18 cellular contexts compared by ENCODE assay signal in the genomic region with DNA sequence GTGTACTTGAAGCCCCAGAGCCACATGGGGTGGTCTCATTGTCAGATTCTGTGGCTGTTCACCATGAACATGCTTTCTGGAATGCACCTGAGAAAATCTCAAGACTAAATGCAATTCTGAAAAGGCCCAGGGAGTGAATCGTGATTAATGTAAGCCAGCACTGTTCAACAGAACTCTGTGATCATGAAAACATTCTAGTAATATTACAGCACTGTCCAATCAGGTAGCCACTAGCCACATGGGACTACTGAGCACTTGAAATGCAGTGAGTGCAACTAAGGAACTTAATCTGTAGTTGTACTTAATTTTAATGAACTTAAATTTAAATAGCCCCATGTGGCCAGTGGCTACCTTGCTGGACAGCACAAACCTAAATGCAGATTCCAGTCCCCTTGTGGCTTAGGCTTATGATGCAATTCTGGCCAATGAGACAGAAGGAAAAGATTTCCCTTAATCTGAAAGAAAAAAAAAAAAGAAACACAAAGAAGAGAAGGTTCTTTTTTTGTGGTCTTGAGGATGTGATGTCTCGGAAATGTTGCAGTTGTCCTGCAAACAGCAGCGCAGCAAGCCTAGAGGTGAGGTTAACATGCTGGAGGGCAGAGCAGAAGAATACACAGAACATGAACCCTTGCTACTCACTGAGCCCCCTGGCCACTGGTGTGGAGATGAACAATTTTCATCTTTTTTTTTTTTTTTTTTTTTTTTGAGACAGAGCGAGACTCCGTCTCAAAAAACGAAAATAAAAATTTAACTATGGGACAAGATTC. TPM values are rescaled to one million over a fixed set of nuclear protein-coding genes. Genes with fewer than 3 reads are reported as not detected.
A peak's percentile ranks its signal among the peaks of the same experiment; 100 is the strongest.
DNase-seq lines count a peak whose midpoint lies in the region; ATAC-seq and TF ChIP-seq lines count a peak whose summit lies in the region.
"Had no signal": no experiment of that assay in that cellular context is flagged by ENCODE, and none has a peak within 500 bp of the region (broad histone marks: within the 10 kb centered on the region; RNA-seq: fewer than 3 reads in every experiment).

No MANE protein-coding gene starts in this region.

- H3K27ac ChIP-seq in HL-60 (replicated peaks) (0 out of 2 replicates have a peak overlapping the region, but pooled peaks have one; percentile 20), gastrocnemius medialis (peak overlapping the region in 3 of 4 donors; percentile 35 to 63 (median 53))

- no peaks in the 10 kb centered on the region for H3K9me3 ChIP-seq in gastrocnemius medialis

- no peak for TF ChIP-seq POLR2A in gastrocnemius medialis (IDR thresholded peaks at IDR 0.05)

- H3K36me3 Mint-ChIP-seq in activated T-cell treated with anti-CD3 and anti-CD28 coated beads, Interleukin-2, amount 50 U/mL, for 72 hours (ENCODE audit: insufficient read depth in 2 of 2) = peaks cover 5 to 11% of the 10 kb centered on the region in 2 donors

- TF ChIP-seq CTCF in HL-60 (IDR thresholded peaks at IDR 0.05; ENCODE audit: insufficient read depth, low read length) (no peak), gastrocnemius medialis (IDR thresholded peaks at IDR 0.05 in 4 of 5, conservative IDR thresholded peaks at IDR 0.05 in 1 of 5) (no peak)

- H3K4me1 ChIP-seq in gastrocnemius medialis = peaks cover 48 to 56% of the 10 kb centered on the region in 2 donors

- peak; percentile 65 to 69 for ATAC-seq in activated T-cell treated with anti-CD3 and anti-CD28 coated beads, Interleukin-2, amount 50 U/mL, for 72 hours (replicated peaks in 1 of 2)
- ATAC-seq in gastrocnemius medialis (no peak), GM21390 (IDR thresholded peaks at IDR 0.05; ENCODE audit: unreplicated experiment) (no peak)

- peaks cover 54% of the 10 kb centered on the region for H3K4me1 Mint-ChIP-seq in activated T-cell treated with anti-CD3 and anti-CD28 coated beads, Interleukin-2, amount 50 U/mL, for 72 hours (ENCODE audit: low read depth)

- H3K27ac Mint-ChIP-seq in activated T-cell treated with anti-CD3 and anti-CD28 coated beads, Interleukin-2, amount 50 U/mL, for 72 hours = peak overlapping the region; percentile 60

- H3K9me3 Mint-ChIP-seq in activated T-cell treated with anti-CD3 and anti-CD28 coated beads, Interleukin-2, amount 50 U/mL, for 72 hours = peaks cover 2 to 4% of the 10 kb centered on the region in 2 donors
- H3K9me3 Mint-ChIP-seq: IgD-negative memory B cell had no signal

- H3K4me3 Mint-ChIP-seq in activated T-cell treated with anti-CD3 and anti-CD28 coated beads, Interleukin-2, amount 50 U/mL, for 72 hours = peak overlapping the region in 1 of 2 donors; percentile 55

- H3K4me3 ChIP-seq in HL-60 (replicated peaks; ENCODE audit: insufficient read depth, low read length) (no peak overlapping the region), gastrocnemius medialis (no peak overlapping the region)

- intact Hi-C loops in gastrocnemius medialis (cut with DNase I; ENCODE audit: low total_unique reads) = loop anchor here (10.0 kb wide), 1 partner anchor 271 kb away; a partner anchor contains a TSS

- in situ Hi-C loops in gastrocnemius medialis (cut with MboI; ENCODE audit: low sequenced_read_pairs in 4 of 4) = no loop called here

- peak in 1 of 2 donors; percentile 17 for DNase-seq in activated T-cell treated with anti-CD3 and anti-CD28 coated beads, Interleukin-2, amount 50 U/mL, for 72 hours
- DNase-seq in activated T-cell treated with anti-CD3 and anti-CD28 coated beads, Interleukin-2, amount 50 U/mL, for 1 hour = no peak
- peak in 1 of 2 experiments; percentile 45 for DNase-seq in HL-60 (ENCODE audit: low read depth in 1 of 2, low spot score in 1 of 2)
- peak; percentile 56 for DNase-seq in amniotic epithelial cell (ENCODE audit: low read depth)
- DNase-seq in gastrocnemius medialis = no peak
- DNase-seq in COLO829 (ENCODE audit: low spot score) = no peak
- no peak for DNase-seq in retina
- DNase-seq: activated CD4-positive, CD25-positive, alpha-beta regulatory T cell; HCEC 1CT; NCI-H1092; NCI-H2029 treated with DMSO at 0.1 percent for 48 hours; NCI-H510A treated with DMSO at 0.1 percent for 48 hours; nucleus accumbens; right cardiac atrium; SIG-M5; stimulated activated naive CD4-positive, alpha-beta T cell treated with Interleukin-2 at 50 U/mL for 16 hours had no signal

- no peaks in the 10 kb centered on the region for H3K27me3 Mint-ChIP-seq in activated T-cell treated with anti-CD3 and anti-CD28 coated beads, Interleukin-2, amount 50 U/mL, for 72 hours (ENCODE audit: low read depth)
- H3K27me3 Mint-ChIP-seq: IgD-negative memory B cell had no signal

- no peaks in the 10 kb centered on the region for H3K36me3 ChIP-seq in gastrocnemius medialis

- H3K27me3 ChIP-seq in HL-60 (ENCODE audit: insufficient read depth, poor library complexity, severe bottlenecking) (no peaks in the 10 kb centered on the region), gastrocnemius medialis (no peaks in the 10 kb centered on the region)

RNA-seq across cellular contexts. Expression of a gene that starts 48.2 kb away (rescaled TPM):
- 10 to 100 TPM; 43.5 to 45.7 TPM for total RNA-seq in activated T-cell treated with anti-CD3 and anti-CD28 coated beads, Interleukin-2, amount 50 U/mL, for 72 hours
- 10 to 100 TPM; 10.1 to 21.3 (median 10.6) TPM for total RNA-seq in gastrocnemius medialis

Comparison
In these comparisons a context has a peak if more than half of its experiments do, and no peak if none do; other contexts are left out.
1. ATAC-seq: peak in activated T-cell treated with anti-CD3 and anti-CD28 coated beads, Interleukin-2, amount 50 U/mL, for 72 hours (2 of 2); none in gastrocnemius medialis (0 of 2) and GM21390 (single experiment).